8 cellular contexts compared by ENCODE assay signal in genomic region chr21:5101749-5102148, GRCh38.
DNase-seq lines count a peak whose midpoint lies in the region; ATAC-seq lines count a peak whose summit lies in the region.
"Not testable (repeated sequence)": the region's sequence is repeated elsewhere in the genome, so short reads cannot be mapped to it uniquely, and the experiment has no call there.

No MANE protein-coding gene starts in this region.

- not testable (repeated sequence) for H3K23ac ChIP-seq in trophoblast cell (ENCODE audit: low read length)

- H3K14ac ChIP-seq in trophoblast cell (ENCODE audit: low read length), result not testable (repeated sequence)

- no CpG with 5 or more reads among the region's 14 CpGs for WGBS in trophoblast cell (ENCODE audit: extremely low coverage, insufficient coverage, insufficient read length)

- intact Hi-C loops in Right ventricle myocardium superior (cut with DNase I), result not testable (repeated sequence)

- not testable (repeated sequence) for H3K18ac ChIP-seq in trophoblast cell (ENCODE audit: low read length)

- not testable (repeated sequence) for H2BK5ac ChIP-seq in trophoblast cell (ENCODE audit: low read depth, low read length, poor library complexity)

- not testable (repeated sequence) for H3K79me2 ChIP-seq in trophoblast cell (ENCODE audit: control insufficient read depth, insufficient read depth, low read length, poor library complexity)

- not testable (repeated sequence) for H3K27ac ChIP-seq in BLaER1 treated with 17β-estradiol and CSF1 and Interleukin-3, amounts not matched to agents 10 nM and 100 nM; trophoblast cell (ENCODE audit: low read depth, low read length)

- not testable (repeated sequence) for H3K9me3 ChIP-seq in BLaER1 treated with 17β-estradiol and CSF1 and Interleukin-3, amounts not matched to agents 10 nM and 100 nM (replicated peaks in 1 of 11); trophoblast cell (ENCODE audit: insufficient read depth, low read depth, low read length)

- peak overlapping the region in 3 of 10 experiments; percentile 41 to 48 (median 41); a peak in 5 of 20 replicates for H3K4me3 ChIP-seq in BLaER1 treated with 17β-estradiol and CSF1 and Interleukin-3, amounts not matched to agents 10 nM and 100 nM
- not testable (repeated sequence) for H3K4me3 ChIP-seq in trophoblast cell (ENCODE audit: low read depth, low read length)

- not testable (repeated sequence) for H4K91ac ChIP-seq in trophoblast cell (ENCODE audit: low read depth, low read length)

- H2AFZ ChIP-seq in trophoblast cell (ENCODE audit: insufficient read depth, low read length, poor library complexity), result not testable (repeated sequence)

- H3K36me3 ChIP-seq in BLaER1 treated with 17β-estradiol and CSF1 and Interleukin-3, amounts not matched to agents 10 nM and 100 nM; trophoblast cell (ENCODE audit: control insufficient read depth in 1 of 2, insufficient read depth in 2 of 2, low read length in 2 of 2): not testable (repeated sequence)

- peaks cover 3 to 15% (median 9%) of the 10 kb centered on the region in 10 experiments; a peak in 14 of 20 replicates for H3K4me1 ChIP-seq in BLaER1 treated with 17β-estradiol and CSF1 and Interleukin-3, amounts not matched to agents 10 nM and 100 nM
- not testable (repeated sequence) for H3K4me1 ChIP-seq in trophoblast cell (ENCODE audit: control insufficient read depth in 1 of 2, insufficient read depth in 2 of 2, low read length in 2 of 2)

- H2BK120ac ChIP-seq in trophoblast cell (ENCODE audit: insufficient read depth, low read length, poor library complexity), result not testable (repeated sequence)

- not testable (repeated sequence) for H2AK5ac ChIP-seq in trophoblast cell (ENCODE audit: low read length)

- H4K12ac ChIP-seq in trophoblast cell (ENCODE audit: low read depth, low read length), result not testable (repeated sequence)

- not testable (repeated sequence) for H3K27me3 ChIP-seq in BLaER1 treated with 17β-estradiol and CSF1 and Interleukin-3, amounts not matched to agents 10 nM and 100 nM; trophoblast cell (ENCODE audit: insufficient read depth, low read length)

- H3K79me1 ChIP-seq in trophoblast cell (ENCODE audit: low read length), result not testable (repeated sequence)

- peak overlapping the region in 2 of 11 experiments; percentile 53 to 61; a peak in 1 of 22 replicates for H3K9ac ChIP-seq in BLaER1 treated with 17β-estradiol and CSF1 and Interleukin-3, amounts not matched to agents 10 nM and 100 nM
- H3K9ac ChIP-seq in trophoblast cell (ENCODE audit: low read length), result not testable (repeated sequence)

- ATAC-seq in GM19463 (IDR thresholded peaks at IDR 0.05; ENCODE audit: unreplicated experiment) (peak; percentile 40), HG03460 (IDR thresholded peaks at IDR 0.05; ENCODE audit: unreplicated experiment) (peak; percentile 51), Right ventricle myocardium superior (ENCODE audit: poor library complexity) (peak; percentile 43)

- not testable (repeated sequence) for H2BK12ac ChIP-seq in trophoblast cell (ENCODE audit: low read length)

- DNase-seq in activated CD4-positive, alpha-beta T cell treated with anti-CD3 and anti-CD28 coated beads for 24 hours (ENCODE audit: low read depth in 2 of 2), result peak; percentile 47 to 64
- peak; percentile 82 for DNase-seq in activated gamma-delta T cell treated with Interleukin-2 at 50 U/mL for 16 hours
- peak; percentile 55 for DNase-seq in Right ventricle myocardium superior
- peak; percentile 0 to 18 for DNase-seq in trophoblast cell
- peak; percentile 43 to 62 for DNase-seq in stimulated activated CD8-positive, alpha-beta memory T cell treated with anti-CD3 and anti-CD28 coated beads, Interleukin-2, amount 100 ng/mL, for 48 hours (ENCODE audit: low read depth in 2 of 2)

- not testable (repeated sequence) for H3K4ac ChIP-seq in trophoblast cell (ENCODE audit: low read depth, low read length)

- not testable (repeated sequence) for H4K8ac ChIP-seq in trophoblast cell (ENCODE audit: low read depth, low read length)

- not testable (repeated sequence) for H4K20me1 ChIP-seq in BLaER1 treated with 17β-estradiol and CSF1 and Interleukin-3, amounts not matched to agents 10 nM and 100 nM

- peak overlapping the region in 8 of 11 experiments; percentile 18 to 65 (median 33); a peak in 10 of 22 replicates for H3K4me2 ChIP-seq in BLaER1 treated with 17β-estradiol and CSF1 and Interleukin-3, amounts not matched to agents 10 nM and 100 nM
- not testable (repeated sequence) for H3K4me2 ChIP-seq in trophoblast cell (ENCODE audit: low read length)

Comparison
In these comparisons a context has a peak if more than half of its experiments do, and no peak if none do; other contexts are left out.
1. DNase-seq: peak in every context shown above with its lines; median percentile 82 in activated gamma-delta T cell treated with Interleukin-2 at 50 U/mL for 16 hours; 56 in activated CD4-positive, alpha-beta T cell treated with anti-CD3 and anti-CD28 coated beads for 24 hours; 55 in Right ventricle myocardium superior; 52 in stimulated activated CD8-positive, alpha-beta memory T cell treated with anti-CD3 and anti-CD28 coated beads, Interleukin-2, amount 100 ng/mL, for 48 hours; 9 in trophoblast cell.